Comparison of ENCODE assay signal across 15 cellular contexts in genomic region chr5:132449060-132449459, GRCh38.
"Had no signal": no experiment of that assay in that cellular context is flagged by ENCODE, and none has a peak within 500 bp of the region (broad histone marks: within the 10 kb centered on the region; RNA-seq: fewer than 3 reads in every experiment).

No MANE protein-coding gene starts in this region.

- DNase-seq: activated CD4-positive, alpha-beta T cell treated with anti-CD3 and anti-CD28 coated beads for 48 hours; activated CD8-positive, alpha-beta memory T cell treated with anti-CD3 and anti-CD28 coated beads for 24 hours; activated naive CD4-positive, alpha-beta T cell treated with anti-CD3 and anti-CD28 coated beads for 36 hours; mesendoderm; ovary; right lobe of liver; stimulated activated naive CD8-positive, alpha-beta T cell treated with anti-CD3 and anti-CD28 coated beads, Interleukin-15, amount 100 ng/mL, for 72 hours; T-helper 2 cell; upper lobe of left lung had no signal

- H2AFZ ChIP-seq: neural progenitor cell had no signal

- H3K36me3 ChIP-seq: adrenal gland, neural progenitor cell, ovary, right lobe of liver had no signal

- H3K9ac ChIP-seq: neural progenitor cell had no signal

- FAIRE-seq: keratinocyte had no signal

- H3K27me3 ChIP-seq: adrenal gland, neural progenitor cell, ovary, right lobe of liver, upper lobe of left lung had no signal

- H3K4me3 Mint-ChIP-seq: activated naive CD4-positive, alpha-beta T cell treated with anti-CD3 and anti-CD28 coated beads for 36 hours; neural progenitor cell; stimulated activated naive CD8-positive, alpha-beta T cell treated with anti-CD3 and anti-CD28 coated beads, Interleukin-15, amount 100 ng/mL, for 72 hours; WTC11 had no signal

- H3K36me3 Mint-ChIP-seq: neural progenitor cell had no signal

- H3K27ac ChIP-seq: adrenal gland, neural progenitor cell, ovary had no signal

- H3K4me3 ChIP-seq: adrenal gland, neural progenitor cell, ovary, right lobe of liver, upper lobe of left lung had no signal

- H3K4me2 ChIP-seq: neural progenitor cell had no signal

- H3K27me3 Mint-ChIP-seq: stimulated activated naive CD8-positive, alpha-beta T cell treated with anti-CD3 and anti-CD28 coated beads, Interleukin-15, amount 100 ng/mL, for 72 hours had no signal

- H3K9me3 Mint-ChIP-seq: activated naive CD4-positive, alpha-beta T cell treated with anti-CD3 and anti-CD28 coated beads for 36 hours; neural progenitor cell had no signal

- H3K27ac Mint-ChIP-seq: neural progenitor cell, WTC11 had no signal

- ATAC-seq: esophagus mucosa; left lobe of liver; right lobe of liver; stimulated activated naive CD8-positive, alpha-beta T cell treated with anti-CD3 and anti-CD28 coated beads, Interleukin-15, amount 100 ng/mL, for 72 hours; WTC11 had no signal

- H3K9me3 ChIP-seq: adrenal gland, ovary, right lobe of liver, upper lobe of left lung had no signal
